Comparison of ENCODE assay signal across 9 cellular contexts in genomic region chr14:50344116-50344775, GRCh38. TPM values are rescaled to one million over a fixed set of nuclear protein-coding genes. Genes with fewer than 3 reads are reported as not detected.
DNase-seq lines count a peak whose midpoint lies in the region; ATAC-seq and TF ChIP-seq lines count a peak whose summit lies in the region.
"Had no signal": no experiment of that assay in that cellular context is flagged by ENCODE, and none has a peak within 500 bp of the region (broad histone marks: within the 10 kb centered on the region; RNA-seq: fewer than 3 reads in every experiment).

No MANE protein-coding gene starts in this region.

- ATAC-seq in GM19025 (IDR thresholded peaks at IDR 0.05; ENCODE audit: low read depth, unreplicated experiment) (peak; percentile 98), HG03097 (IDR thresholded peaks at IDR 0.05; ENCODE audit: low FRiP score, unreplicated experiment) (peak; percentile 66), upper lobe of left lung (ENCODE audit: low FRiP score in 2 of 2) (no peak)

- peaks cover 42% of the 10 kb centered on the region for H3K4me1 ChIP-seq in suprapubic skin
- H3K4me1 ChIP-seq in upper lobe of left lung, result peaks cover 3 to 35% (median 24%) of the 10 kb centered on the region in 4 donors
- no peaks in the 10 kb centered on the region for H3K4me1 ChIP-seq in ascending aorta

- intact Hi-C loops in activated T-helper 2 cell treated with anti-CD3 and anti-CD28 coated beads, Interferon-gamma antibody, Interleukin-2, Interleukin-4, amounts not matched to agents 10 μg/mL and 5 μg/mL and 100 μg/mL, durations not matched to agents 14 hours and 24 hours and 36 hours (cut with micrococcal nuclease), result loop anchor here (1.0 to 5.0 kb wide), 4 partner anchors 19 to 178 kb away; partner anchors contain the start of gene CDKL1
- intact Hi-C loops in ascending aorta (cut with DNase I), result no loop called here

- H3K36me3 ChIP-seq in suprapubic skin (no peaks in the 10 kb centered on the region), upper lobe of left lung (no peaks in the 10 kb centered on the region), ascending aorta (no peaks in the 10 kb centered on the region)
- H3K36me3 ChIP-seq: thoracic aorta had no signal

- H3K9me3 ChIP-seq in suprapubic skin (no peaks in the 10 kb centered on the region), upper lobe of left lung (no peaks in the 10 kb centered on the region), ascending aorta (no peaks in the 10 kb centered on the region)
- H3K9me3 ChIP-seq: thoracic aorta had no signal

- peaks cover 27% of the 10 kb centered on the region for H3K4me1 Mint-ChIP-seq in activated T-helper 2 cell treated with anti-CD3 and anti-CD28 coated beads, Interferon-gamma antibody, Interleukin-2, Interleukin-4, amounts not matched to agents 10 μg/mL and 5 μg/mL and 100 μg/mL, durations not matched to agents 14 hours and 24 hours and 36 hours (ENCODE audit: low read depth)

- peaks cover 8% of the 10 kb centered on the region for H3K36me3 Mint-ChIP-seq in activated T-helper 2 cell treated with anti-CD3 and anti-CD28 coated beads, Interferon-gamma antibody, Interleukin-2, Interleukin-4, amounts not matched to agents 10 μg/mL and 5 μg/mL and 100 μg/mL, durations not matched to agents 14 hours and 24 hours and 36 hours (ENCODE audit: low read depth)

- no peak for TF ChIP-seq POLR2A in suprapubic skin (IDR thresholded peaks at IDR 0.05)
- TF ChIP-seq POLR2A in upper lobe of left lung (IDR thresholded peaks at IDR 0.05), result no peak

- no peak for TF ChIP-seq CTCF in suprapubic skin (IDR thresholded peaks at IDR 0.05)
- TF ChIP-seq CTCF in upper lobe of left lung (IDR thresholded peaks at IDR 0.05), result no peak
- no peak for TF ChIP-seq CTCF in ascending aorta (IDR thresholded peaks at IDR 0.05)

- DNase-seq in activated T-helper 2 cell treated with anti-CD3 and anti-CD28 coated beads, Interferon-gamma antibody, Interleukin-2, Interleukin-4, amounts not matched to agents 10 μg/mL and 5 μg/mL and 100 μg/mL, durations not matched to agents 14 hours and 24 hours and 36 hours (ENCODE audit: low spot score), result peak; percentile 20
- DNase-seq in stimulated activated CD4-positive, alpha-beta T cell treated with anti-CD3 and anti-CD28 coated beads, Interleukin-15, amount 100 ng/mL, for 48 hours (ENCODE audit: low read depth in 2 of 2), result peak; percentile 74 to 78
- DNase-seq in suprapubic skin (ENCODE audit: low spot score in 2 of 2) (no peak), upper lobe of left lung (no peak), NCI-H1694 treated with DMSO at 0.1 percent for 48 hours (lab: John Stamatoyannopoulos, UW) (no peak), ascending aorta (ENCODE audit: low spot score in 2 of 2) (no peak)

- no peaks in the 10 kb centered on the region for H3K27me3 ChIP-seq in suprapubic skin
- no peaks in the 10 kb centered on the region for H3K27me3 ChIP-seq in upper lobe of left lung
- H3K27me3 ChIP-seq in ascending aorta, result no peaks in the 10 kb centered on the region

- no peak overlapping the region for H3K4me3 Mint-ChIP-seq in activated T-helper 2 cell treated with anti-CD3 and anti-CD28 coated beads, Interferon-gamma antibody, Interleukin-2, Interleukin-4, amounts not matched to agents 10 μg/mL and 5 μg/mL and 100 μg/mL, durations not matched to agents 14 hours and 24 hours and 36 hours (ENCODE audit: low read depth)

- H3K27ac Mint-ChIP-seq in activated T-helper 2 cell treated with anti-CD3 and anti-CD28 coated beads, Interferon-gamma antibody, Interleukin-2, Interleukin-4, amounts not matched to agents 10 μg/mL and 5 μg/mL and 100 μg/mL, durations not matched to agents 14 hours and 24 hours and 36 hours, result peak overlapping the region; percentile 65

- H3K4me3 ChIP-seq in suprapubic skin (no peak overlapping the region), upper lobe of left lung (no peak overlapping the region), ascending aorta (no peak overlapping the region)
- H3K4me3 ChIP-seq: thoracic aorta had no signal

- H3K9me3 Mint-ChIP-seq in activated T-helper 2 cell treated with anti-CD3 and anti-CD28 coated beads, Interferon-gamma antibody, Interleukin-2, Interleukin-4, amounts not matched to agents 10 μg/mL and 5 μg/mL and 100 μg/mL, durations not matched to agents 14 hours and 24 hours and 36 hours, result no peaks in the 10 kb centered on the region

- WGBS in suprapubic skin, result 92% methylated on average over 5 of the region's 7 CpGs
- WGBS in upper lobe of left lung, 2 donors, result 84 to 96% methylated on average over 7 of the region's 7 CpGs

- TF ChIP-seq EP300 in suprapubic skin (IDR thresholded peaks at IDR 0.05), result no peak
- no peak for TF ChIP-seq EP300 in upper lobe of left lung (IDR thresholded peaks at IDR 0.05)

- H3K27me3 Mint-ChIP-seq in activated T-helper 2 cell treated with anti-CD3 and anti-CD28 coated beads, Interferon-gamma antibody, Interleukin-2, Interleukin-4, amounts not matched to agents 10 μg/mL and 5 μg/mL and 100 μg/mL, durations not matched to agents 14 hours and 24 hours and 36 hours (ENCODE audit: low read depth), result peaks cover 19% of the 10 kb centered on the region

- H3K27ac ChIP-seq in suprapubic skin (no peak overlapping the region), upper lobe of left lung (peak overlapping the region in 2 of 4 donors; percentile 9 to 69), ascending aorta (no peak overlapping the region)
- H3K27ac ChIP-seq: thoracic aorta had no signal

RNA-seq across cellular contexts. Expression of gene DMAC2L, which starts 32.1 kb away (rescaled TPM):
- 13.6 and 16.2 TPM in 2 replicates for total RNA-seq in activated T-helper 2 cell treated with anti-CD3 and anti-CD28 coated beads, Interferon-gamma antibody, Interleukin-2, Interleukin-4, amounts not matched to agents 10 μg/mL and 5 μg/mL and 100 μg/mL, durations not matched to agents 14 hours and 24 hours and 36 hours
- total RNA-seq in suprapubic skin (10 to 100 TPM; 11.6 to 20.5 (median 18.3) TPM), upper lobe of left lung (10 to 100 TPM; 13.5 to 23.7 (median 21.6) TPM), ascending aorta (13.5 TPM)

RNA-seq across cellular contexts. Expression of gene L2HGDH, which starts 32.2 kb away (rescaled TPM):
- 14.1 and 14.2 TPM in 2 replicates for total RNA-seq in activated T-helper 2 cell treated with anti-CD3 and anti-CD28 coated beads, Interferon-gamma antibody, Interleukin-2, Interleukin-4, amounts not matched to agents 10 μg/mL and 5 μg/mL and 100 μg/mL, durations not matched to agents 14 hours and 24 hours and 36 hours
- total RNA-seq in suprapubic skin, result 10 to 100 TPM in 2 of 4 donors, 1 to 10 TPM in 2; 6.8 to 11.0 (median 9.2) TPM
- total RNA-seq in upper lobe of left lung, result 10 to 100 TPM in 1 of 6 donors, 1 to 10 TPM in 5; 1.1 to 10.1 (median 4.6) TPM
- 1.5 TPM for total RNA-seq in ascending aorta

RNA-seq across cellular contexts. Expression of gene CDKL1, which starts 52.4 kb away (rescaled TPM):
- total RNA-seq in activated T-helper 2 cell treated with anti-CD3 and anti-CD28 coated beads, Interferon-gamma antibody, Interleukin-2, Interleukin-4, amounts not matched to agents 10 μg/mL and 5 μg/mL and 100 μg/mL, durations not matched to agents 14 hours and 24 hours and 36 hours, result 3.6 and 5.0 TPM in 2 replicates
- total RNA-seq in suprapubic skin, result 10 to 100 TPM in 1 of 4 donors, 1 to 10 TPM in 3; 2.4 to 11.9 (median 5.2) TPM
- 10 to 100 TPM; 24.6 to 44.7 (median 30.1) TPM for total RNA-seq in upper lobe of left lung
- total RNA-seq in ascending aorta, result 0.85 TPM

Comparison
In these comparisons a context has a peak if more than half of its experiments do, and no peak if none do; other contexts are left out.
1. ATAC-seq: peak in GM19025 (single experiment) and HG03097 (single experiment); none in upper lobe of left lung (0 of 2).
2. DNase-seq: peak in activated T-helper 2 cell treated with anti-CD3 and anti-CD28 coated beads, Interferon-gamma antibody, Interleukin-2, Interleukin-4, amounts not matched to agents 10 μg/mL and 5 μg/mL and 100 μg/mL, durations not matched to agents 14 hours and 24 hours and 36 hours (single experiment) and stimulated activated CD4-positive, alpha-beta T cell treated with anti-CD3 and anti-CD28 coated beads, Interleukin-15, amount 100 ng/mL, for 48 hours (2 of 2); none in suprapubic skin (0 of 2), upper lobe of left lung (0 of 2), NCI-H1694 treated with DMSO at 0.1 percent for 48 hours (single experiment) and ascending aorta (0 of 2).